In genomic region chr13:52405767-52406494, GRCh38 we compare ENCODE assay signal across 1 cellular context.
A peak's percentile ranks its signal among the peaks of the same experiment; 100 is the strongest.
TF ChIP-seq lines count a peak whose summit lies in the region.

Gene THSD1 (minus strand): TSS chr13:52406172. CDS start chr13:52402600, 3,572 bp downstream.

TF ChIP-seq in GM23338, 12 proteins besides CTCF, POLR2A, EP300 and RAD21 (continued from another document):
- TF ChIP-seq, protein P1, sequence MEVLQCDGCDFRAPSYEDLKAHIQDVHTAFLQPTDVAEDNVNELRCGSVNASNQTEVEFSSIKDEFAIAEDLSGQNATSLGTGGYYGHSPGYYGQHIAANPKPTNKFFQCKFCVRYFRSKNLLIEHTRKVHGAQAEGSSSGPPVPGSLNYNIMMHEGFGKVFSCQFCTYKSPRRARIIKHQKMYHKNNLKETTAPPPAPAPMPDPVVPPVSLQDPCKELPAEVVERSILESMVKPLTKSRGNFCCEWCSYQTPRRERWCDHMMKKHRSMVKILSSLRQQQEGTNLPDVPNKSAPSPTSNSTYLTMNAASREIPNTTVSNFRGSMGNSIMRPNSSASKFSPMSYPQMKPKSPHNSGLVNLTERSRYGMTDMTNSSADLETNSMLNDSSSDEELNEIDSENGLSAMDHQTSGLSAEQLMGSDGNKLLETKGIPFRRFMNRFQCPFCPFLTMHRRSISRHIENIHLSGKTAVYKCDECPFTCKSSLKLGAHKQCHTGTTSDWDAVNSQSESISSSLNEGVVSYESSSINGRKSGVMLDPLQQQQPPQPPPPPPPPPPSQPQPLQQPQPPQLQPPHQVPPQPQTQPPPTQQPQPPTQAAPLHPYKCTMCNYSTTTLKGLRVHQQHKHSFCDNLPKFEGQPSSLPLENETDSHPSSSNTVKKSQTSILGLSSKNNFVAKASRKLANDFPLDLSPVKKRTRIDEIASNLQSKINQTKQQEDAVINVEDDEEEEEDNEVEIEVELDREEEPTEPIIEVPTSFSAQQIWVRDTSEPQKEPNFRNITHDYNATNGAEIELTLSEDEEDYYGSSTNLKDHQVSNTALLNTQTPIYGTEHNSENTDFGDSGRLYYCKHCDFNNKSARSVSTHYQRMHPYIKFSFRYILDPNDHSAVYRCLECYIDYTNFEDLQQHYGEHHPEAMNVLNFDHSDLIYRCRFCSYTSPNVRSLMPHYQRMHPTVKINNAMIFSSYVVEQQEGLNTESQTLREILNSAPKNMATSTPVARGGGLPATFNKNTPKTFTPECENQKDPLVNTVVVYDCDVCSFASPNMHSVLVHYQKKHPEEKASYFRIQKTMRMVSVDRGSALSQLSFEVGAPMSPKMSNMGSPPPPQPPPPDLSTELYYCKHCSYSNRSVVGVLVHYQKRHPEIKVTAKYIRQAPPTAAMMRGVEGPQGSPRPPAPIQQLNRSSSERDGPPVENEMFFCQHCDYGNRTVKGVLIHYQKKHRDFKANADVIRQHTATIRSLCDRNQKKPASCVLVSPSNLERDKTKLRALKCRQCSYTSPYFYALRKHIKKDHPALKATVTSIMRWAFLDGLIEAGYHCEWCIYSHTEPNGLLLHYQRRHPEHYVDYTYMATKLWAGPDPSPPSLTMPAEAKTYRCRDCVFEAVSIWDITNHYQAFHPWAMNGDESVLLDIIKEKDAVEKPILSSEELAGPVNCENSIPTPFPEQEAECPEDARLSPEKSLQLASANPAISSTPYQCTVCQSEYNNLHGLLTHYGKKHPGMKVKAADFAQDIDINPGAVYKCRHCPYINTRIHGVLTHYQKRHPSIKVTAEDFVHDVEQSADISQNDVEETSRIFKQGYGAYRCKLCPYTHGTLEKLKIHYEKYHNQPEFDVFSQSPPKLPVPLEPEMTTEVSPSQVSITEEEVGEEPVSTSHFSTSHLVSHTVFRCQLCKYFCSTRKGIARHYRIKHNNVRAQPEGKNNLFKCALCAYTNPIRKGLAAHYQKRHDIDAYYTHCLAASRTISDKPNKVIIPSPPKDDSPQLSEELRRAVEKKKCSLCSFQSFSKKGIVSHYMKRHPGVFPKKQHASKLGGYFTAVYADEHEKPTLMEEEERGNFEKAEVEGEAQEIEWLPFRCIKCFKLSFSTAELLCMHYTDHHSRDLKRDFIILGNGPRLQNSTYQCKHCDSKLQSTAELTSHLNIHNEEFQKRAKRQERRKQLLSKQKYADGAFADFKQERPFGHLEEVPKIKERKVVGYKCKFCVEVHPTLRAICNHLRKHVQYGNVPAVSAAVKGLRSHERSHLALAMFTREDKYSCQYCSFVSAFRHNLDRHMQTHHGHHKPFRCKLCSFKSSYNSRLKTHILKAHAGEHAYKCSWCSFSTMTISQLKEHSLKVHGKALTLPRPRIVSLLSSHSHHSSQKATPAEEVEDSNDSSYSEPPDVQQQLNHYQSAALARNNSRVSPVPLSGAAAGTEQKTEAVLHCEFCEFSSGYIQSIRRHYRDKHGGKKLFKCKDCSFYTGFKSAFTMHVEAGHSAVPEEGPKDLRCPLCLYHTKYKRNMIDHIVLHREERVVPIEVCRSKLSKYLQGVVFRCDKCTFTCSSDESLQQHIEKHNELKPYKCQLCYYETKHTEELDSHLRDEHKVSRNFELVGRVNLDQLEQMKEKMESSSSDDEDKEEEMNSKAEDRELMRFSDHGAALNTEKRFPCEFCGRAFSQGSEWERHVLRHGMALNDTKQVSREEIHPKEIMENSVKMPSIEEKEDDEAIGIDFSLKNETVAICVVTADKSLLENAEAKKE (CRISPR knock-in tag; IDR thresholded peaks at IDR 0.05), result no peak
- TF ChIP-seq EZH2 (IDR thresholded peaks at IDR 0.05; ENCODE audit: low read depth, unreplicated experiment), result peak; percentile 36
- TF ChIP-seq STAT1 (IDR thresholded peaks at IDR 0.05; ENCODE audit: unreplicated experiment), result no peak
- no peak for TF ChIP-seq ZNF331 (CRISPR knock-in tag; IDR thresholded peaks at IDR 0.05; ENCODE audit: low read depth)
- TF ChIP-seq JUNB (IDR thresholded peaks at IDR 0.05; ENCODE audit: unreplicated experiment), result no peak
TF ChIP-seq in GM23338: peak in this region for 1.
